16 cellular contexts compared by ENCODE assay signal in genomic region chr11:93744669-93745004, GRCh38. TPM values are rescaled to one million over a fixed set of nuclear protein-coding genes. Genes with fewer than 3 reads are reported as not detected.
DNase-seq lines count a peak whose midpoint lies in the region; ATAC-seq and TF ChIP-seq lines count a peak whose summit lies in the region.
"Had no signal": no experiment of that assay in that cellular context is flagged by ENCODE, and none has a peak within 500 bp of the region (broad histone marks: within the 10 kb centered on the region; RNA-seq: fewer than 3 reads in every experiment).

No MANE protein-coding gene starts in this region.

- peaks cover 0 to 13% of the 10 kb centered on the region in 2 donors for H3K36me3 ChIP-seq in gastroesophageal sphincter
- peaks cover 0 to 9% (median 5%) of the 10 kb centered on the region in 4 donors for H3K36me3 ChIP-seq in sigmoid colon
- H3K36me3 ChIP-seq in mammary epithelial cell (ENCODE audit: insufficient read depth, low read length), result peaks cover under 1% of the 10 kb centered on the region

- TF ChIP-seq EP300 in gastroesophageal sphincter (IDR thresholded peaks at IDR 0.05) (no peak), sigmoid colon (IDR thresholded peaks at IDR 0.05) (no peak)

- dilution Hi-C loops in mammary epithelial cell (cut with HindIII; ENCODE audit: low sequenced_read_pairs), result no loop called here

- H3K4me3 ChIP-seq in gastroesophageal sphincter, result no peak overlapping the region
- no peak overlapping the region for H3K4me3 ChIP-seq in sigmoid colon
- no peak overlapping the region for H3K4me3 ChIP-seq in mammary epithelial cell (replicated peaks in 1 of 3; ENCODE audit: insufficient read depth in 1 of 3, low read depth in 2 of 3, low read length in 3 of 3)
- H3K4me3 ChIP-seq: mucosa of descending colon had no signal

- H3K27ac ChIP-seq in CD4-positive, alpha-beta T cell (ENCODE audit: low read depth, low read length), result no peak overlapping the region
- peak overlapping the region; percentile 53 to 64 (median 54) for H3K27ac ChIP-seq in gastroesophageal sphincter
- peak overlapping the region; percentile 21 to 72 (median 56) for H3K27ac ChIP-seq in sigmoid colon
- H3K27ac ChIP-seq in mammary epithelial cell (ENCODE audit: insufficient read depth, low read depth, low read length), result no peak overlapping the region

- DNase-seq in CD4-positive, alpha-beta T cell, result no peak
- DNase-seq in T-helper 17 cell (no peak), sigmoid colon (no peak), ecto neural progenitor cell (ENCODE audit: low spot score) (no peak), D341Med (ENCODE audit: low spot score) (no peak), mammary epithelial cell (no peak)
- DNase-seq: activated CD4-positive, alpha-beta T cell treated with anti-CD3 and anti-CD28 coated beads for 1 hour; activated CD8-positive, alpha-beta memory T cell treated with anti-CD3 and anti-CD28 coated beads, Interleukin-2, amount 50 U/mL, for 4 hours; activated naive CD4-positive, alpha-beta T cell treated with anti-CD3 and anti-CD28 coated beads, Interleukin-2, amount 10 ng/mL, durations not matched to agents 7 days and 5 days; MM.1S; mucosa of descending colon; NCI-H2029 treated with DMSO at 0.1 percent for 48 hours; NCI-H526 treated with DMSO at 0.1 percent for 48 hours; RPMI8226 had no signal

- in situ Hi-C loops in mammary epithelial cell (cut with MboI; ENCODE audit: low sequenced_read_pairs in 2 of 2), result loop anchor here in 1 of 2 donors (5.0 kb wide), 1 partner anchor 38 kb away; the partner anchor contains the start of gene MED17

- no peaks in the 10 kb centered on the region for H3K9me3 ChIP-seq in CD4-positive, alpha-beta T cell (ENCODE audit: control insufficient read depth, low read length)
- H3K9me3 ChIP-seq in T-helper 17 cell (ENCODE audit: control insufficient read depth, low read length, poor library complexity, severe bottlenecking) (no peaks in the 10 kb centered on the region), gastroesophageal sphincter (no peaks in the 10 kb centered on the region), sigmoid colon (no peaks in the 10 kb centered on the region), mammary epithelial cell (replicated peaks; ENCODE audit: insufficient read depth, low read length) (no peaks in the 10 kb centered on the region)
- H3K9me3 ChIP-seq: mucosa of descending colon had no signal

- H2AFZ ChIP-seq in mammary epithelial cell (ENCODE audit: low read depth, low read length), result no peak overlapping the region

- H3K27ac Mint-ChIP-seq in CD4-positive, alpha-beta T cell, result peak overlapping the region; percentile 3
- peak overlapping the region; percentile 54 for H3K27ac Mint-ChIP-seq in T-helper 17 cell
- H3K27ac Mint-ChIP-seq: activated naive CD4-positive, alpha-beta T cell treated with anti-CD3 and anti-CD28 coated beads, Interleukin-2, amount 10 ng/mL, durations not matched to agents 7 days and 5 days had no signal

- TF ChIP-seq POLR2A in gastroesophageal sphincter (IDR thresholded peaks at IDR 0.05), result no peak
- TF ChIP-seq POLR2A in sigmoid colon (IDR thresholded peaks at IDR 0.05), result no peak

- H3K9me3 Mint-ChIP-seq in CD4-positive, alpha-beta T cell, result no peaks in the 10 kb centered on the region
- H3K9me3 Mint-ChIP-seq: activated naive CD4-positive, alpha-beta T cell treated with anti-CD3 and anti-CD28 coated beads, Interleukin-2, amount 10 ng/mL, durations not matched to agents 7 days and 5 days had no signal

- CTCF ChIA-PET in CD4-positive, alpha-beta T cell (lab: Charles Lee), result no interaction called here
- CTCF ChIA-PET in mammary epithelial cell (lab: Charles Lee; ENCODE audit: low non-redundant PET), result no interaction called here

- TF ChIP-seq CTCF in CD4-positive, alpha-beta T cell (IDR thresholded peaks at IDR 0.05), result no peak
- TF ChIP-seq CTCF in gastroesophageal sphincter (IDR thresholded peaks at IDR 0.05), result no peak
- TF ChIP-seq CTCF in sigmoid colon (IDR thresholded peaks at IDR 0.05), result no peak
- TF ChIP-seq CTCF in mammary epithelial cell (conservative IDR thresholded peaks at IDR 0.05 in 1 of 2, IDR thresholded peaks at IDR 0.05 in 1 of 2; ENCODE audit: extremely low read depth in 1 of 2, insufficient read depth in 1 of 2, low read depth in 1 of 2, low read length in 2 of 2), result no peak

- whole genome bisulfite sequencing in gastroesophageal sphincter (ENCODE audit: low coverage in 1 of 2), 2 donors, result 39 to 67% methylated on average over 7 of the region's 7 CpGs
- 27 to 55% methylated on average over 7 of the region's 7 CpGs for WGBS in sigmoid colon, 2 donors
- 95% methylated on average over 7 of the region's 7 CpGs for WGBS in mammary epithelial cell (ENCODE audit: low coverage, missing lambda C conversion rate)

- H3K27me3 ChIP-seq in CD4-positive, alpha-beta T cell (ENCODE audit: control insufficient read depth, insufficient read depth, low read length), result no peaks in the 10 kb centered on the region
- H3K27me3 ChIP-seq in gastroesophageal sphincter, result no peaks in the 10 kb centered on the region
- no peaks in the 10 kb centered on the region for H3K27me3 ChIP-seq in sigmoid colon
- H3K27me3 ChIP-seq in mammary epithelial cell (ENCODE audit: insufficient read depth, low read length), result no peaks in the 10 kb centered on the region

- no peaks in the 10 kb centered on the region for H4K20me1 ChIP-seq in mammary epithelial cell (ENCODE audit: insufficient read depth, low read length)

- intact Hi-C loops in CD4-positive, alpha-beta T cell (cut with DNase I, micrococcal nuclease), result loop anchor here in 1 of 2 experiments (5.0 kb wide), 3 partner anchors 82 to 1228 kb away; partner anchors contain the start of genes ANKRD49, CEP295, CWC15 and KDM4D
- intact Hi-C loops in sigmoid colon (cut with DNase I), result loop anchor here (5.0 to 10.0 kb wide), 4 partner anchors 82 to 748 kb away; partner anchors contain the start of genes ANKRD49, CEP295, MRE11 and SLC36A4
- intact Hi-C loops in mammary epithelial cell (cut with micrococcal nuclease), result no loop called here

- peaks cover 44% of the 10 kb centered on the region for H3K4me1 Mint-ChIP-seq in CD4-positive, alpha-beta T cell (ENCODE audit: low read depth)
- H3K4me1 Mint-ChIP-seq in T-helper 17 cell, result peaks cover 25% of the 10 kb centered on the region

- peaks cover 36% of the 10 kb centered on the region for H3K36me3 Mint-ChIP-seq in CD4-positive, alpha-beta T cell (ENCODE audit: low read depth)
- H3K36me3 Mint-ChIP-seq in T-helper 17 cell (ENCODE audit: low read depth), result no peaks in the 10 kb centered on the region

- H3K4me2 ChIP-seq in mammary epithelial cell (ENCODE audit: insufficient read depth, low read depth, low read length), result no peak overlapping the region

- peak overlapping the region; percentile 44 for H3K4me3 Mint-ChIP-seq in CD4-positive, alpha-beta T cell
- H3K4me3 Mint-ChIP-seq in T-helper 17 cell, result no peak overlapping the region
- H3K4me3 Mint-ChIP-seq: activated naive CD4-positive, alpha-beta T cell treated with anti-CD3 and anti-CD28 coated beads, Interleukin-2, amount 10 ng/mL, durations not matched to agents 7 days and 5 days had no signal

- H3K27me3 Mint-ChIP-seq in CD4-positive, alpha-beta T cell, result no peaks in the 10 kb centered on the region
- no peaks in the 10 kb centered on the region for H3K27me3 Mint-ChIP-seq in T-helper 17 cell

- peaks cover 28% of the 10 kb centered on the region for H3K79me2 ChIP-seq in mammary epithelial cell (ENCODE audit: insufficient read depth, low read length)

- no TSS peak for BruUV-seq in mammary epithelial cell (replicated peaks; lab: Mats Ljungman, UMichigan)

- H3K4me1 ChIP-seq in gastroesophageal sphincter (peaks cover 2 to 47% (median 3%) of the 10 kb centered on the region in 3 donors), sigmoid colon (peaks cover 0 to 39% (median 20%) of the 10 kb centered on the region in 4 donors), mammary epithelial cell (ENCODE audit: insufficient read depth, low read length) (peaks cover 5% of the 10 kb centered on the region)

- no peak for ATAC-seq in CD4-positive, alpha-beta T cell (ENCODE audit: poor library complexity)
- no peak for ATAC-seq in T-helper 17 cell
- ATAC-seq in gastroesophageal sphincter, result no peak
- no peak for ATAC-seq in HG02884 (IDR thresholded peaks at IDR 0.05; ENCODE audit: unreplicated experiment)
- ATAC-seq: mucosa of descending colon had no signal

- H3K9ac ChIP-seq in mammary epithelial cell (ENCODE audit: insufficient read depth, low read length), result no peak overlapping the region

- POLR2A ChIA-PET in CD4-positive, alpha-beta T cell (lab: Charles Lee), result no interaction called here

RNA-seq across cellular contexts. Expression of gene C11orf54, which starts 3.2 kb away (rescaled TPM):
- 1 to 10 TPM; 6.8 to 8.0 TPM for total RNA-seq in CD4-positive, alpha-beta T cell
- total RNA-seq in T-helper 17 cell (10 to 100 TPM; 12.1 to 13.9 TPM), gastroesophageal sphincter (10 to 100 TPM; 33.8 to 81.4 (median 45.4) TPM), sigmoid colon (10 to 100 TPM; 34.9 to 56.0 (median 45.2) TPM), mammary epithelial cell (10 to 100 TPM in 1 of 2 donors, 1 to 10 TPM in 1; 8.2 to 10.2 TPM)
- polyA plus RNA-seq in sigmoid colon (10 to 100 TPM; 23.7 to 82.8 (median 43.8) TPM), mammary epithelial cell (2.6 TPM)
- not detected for polyA minus RNA-seq in mammary epithelial cell

RNA-seq across cellular contexts. Expression of gene TAF1D, which starts 3.3 kb away (rescaled TPM):
- total RNA-seq in CD4-positive, alpha-beta T cell, result 100 to 1,000 TPM; 161 to 173 TPM
- total RNA-seq in T-helper 17 cell, result 100 to 1,000 TPM; 129 to 143 TPM
- 100 to 1,000 TPM in 1 of 4 donors, 10 to 100 TPM in 3; 28.3 to 114 (median 58.1) TPM for total RNA-seq in gastroesophageal sphincter
- total RNA-seq in sigmoid colon, result 100 to 1,000 TPM in 1 of 4 donors, 10 to 100 TPM in 3; 89.2 to 111 (median 94.4) TPM
- 10 to 100 TPM; 22.4 to 87.3 (median 68.5) TPM for polyA plus RNA-seq in sigmoid colon
- total RNA-seq in mammary epithelial cell, result 100 to 1,000 TPM; 167 to 198 TPM
- 41.8 TPM for polyA plus RNA-seq in mammary epithelial cell
- polyA minus RNA-seq in mammary epithelial cell, result 39.2 TPM

RNA-seq across cellular contexts. Expression of gene MED17, which starts 39.4 kb away (rescaled TPM):
- 10 to 100 TPM; 63.1 to 63.6 TPM for total RNA-seq in CD4-positive, alpha-beta T cell
- 10 to 100 TPM; 58.5 to 61.8 TPM for total RNA-seq in T-helper 17 cell
- 10 to 100 TPM; 27.1 to 29.7 (median 28.2) TPM for total RNA-seq in gastroesophageal sphincter
- 10 to 100 TPM; 19.9 to 28.9 (median 23.9) TPM for total RNA-seq in sigmoid colon
- 10 to 100 TPM in 1 of 3 donors, 1 to 10 TPM in 2; 7.2 to 12.8 (median 9.7) TPM for polyA plus RNA-seq in sigmoid colon
- 10 to 100 TPM; 27.8 to 30.2 TPM for total RNA-seq in mammary epithelial cell
- polyA plus RNA-seq in mammary epithelial cell, result 15.4 TPM
- 14.1 TPM for polyA minus RNA-seq in mammary epithelial cell

Comparison
In these comparisons a context has a peak if more than half of its experiments do, and no peak if none do; other contexts are left out.
1. H3K27ac ChIP-seq: peak in gastroesophageal sphincter (4 of 4) and sigmoid colon (4 of 4); none in CD4-positive, alpha-beta T cell (single experiment) and mammary epithelial cell (single experiment).